ENCODE assay signal across 8 cellular contexts in genomic region chr1:160108888-160109662, GRCh38. TPM values are rescaled to one million over a fixed set of nuclear protein-coding genes. Genes with fewer than 3 reads are reported as not detected.
DNase-seq lines count a peak whose midpoint lies in the region; ATAC-seq and TF ChIP-seq lines count a peak whose summit lies in the region.

No MANE protein-coding gene starts in this region.

- H3K9me2 ChIP-seq in neural cell (ENCODE audit: insufficient read depth, low read length), result no peaks in the 10 kb centered on the region

- peaks cover 4% of the 10 kb centered on the region for H3K36me3 Mint-ChIP-seq in endothelial cell (ENCODE audit: low read depth, unreplicated experiment)

- H3K9me3 Mint-ChIP-seq in endothelial cell (ENCODE audit: unreplicated experiment), result no peaks in the 10 kb centered on the region

- TF ChIP-seq EP300 in neural cell (conservative IDR thresholded peaks at IDR 0.05; ENCODE audit: poor library complexity, severe bottlenecking), result no peak
- no peak for TF ChIP-seq EP300 in suprapubic skin (IDR thresholded peaks at IDR 0.05)

- intact Hi-C loops in prostate gland (cut with DNase I), result no loop called here

- no peak for ATAC-seq in HG02852 (IDR thresholded peaks at IDR 0.05; ENCODE audit: unreplicated experiment)

- H3K9ac ChIP-seq in neural cell (ENCODE audit: low read length), result no peak overlapping the region

- 20% methylated on average over 6 of the region's 6 CpGs for WGBS in prostate gland
- 19% methylated on average over 6 of the region's 6 CpGs for WGBS in suprapubic skin

- no peak overlapping the region for H3K4me2 ChIP-seq in neural cell (ENCODE audit: low read length)

- H3F3A ChIP-seq in neural cell (ENCODE audit: insufficient read depth, low read length, poor library complexity, severe bottlenecking), result no peaks in the 10 kb centered on the region

- H3K27ac Mint-ChIP-seq in endothelial cell (ENCODE audit: unreplicated experiment), result no peak overlapping the region

- no peaks in the 10 kb centered on the region for H3K4me1 ChIP-seq in prostate gland (replicated peaks)
- peaks cover 7% of the 10 kb centered on the region for H3K4me1 ChIP-seq in suprapubic skin

- DNase-seq in AML-193 (lab: John Stamatoyannopoulos, UW), result peak; percentile 31 to 42
- DNase-seq in H4 (ENCODE audit: low spot score), result peak; percentile 66
- peak; percentile 19 for DNase-seq in T follicular helper cell (ENCODE audit: low read depth)
- peak; percentile 58 for DNase-seq in endothelial cell (ENCODE audit: low spot score)
- DNase-seq in prostate gland (ENCODE audit: low spot score), result no peak
- no peak for DNase-seq in suprapubic skin (ENCODE audit: low spot score in 2 of 2)

- TF ChIP-seq RAD21 in neural cell (conservative IDR thresholded peaks at IDR 0.05), result no peak

- H3K27me3 Mint-ChIP-seq in endothelial cell (ENCODE audit: unreplicated experiment), result peaks cover 18% of the 10 kb centered on the region

- TF ChIP-seq CTCF in endothelial cell (IDR thresholded peaks at IDR 0.05; ENCODE audit: unreplicated experiment), result peak; percentile 49
- TF ChIP-seq CTCF in neural cell (IDR thresholded peaks at IDR 0.05; ENCODE audit: poor library complexity, severe bottlenecking), result peak; percentile 27
- TF ChIP-seq CTCF in prostate gland (IDR thresholded peaks at IDR 0.05), result peak in 2 of 4 experiments; percentile 19 to 34
- TF ChIP-seq CTCF in suprapubic skin (IDR thresholded peaks at IDR 0.05), result peak in 1 of 2 donors; percentile 40

- TF ChIP-seq POLR2A in prostate gland (IDR thresholded peaks at IDR 0.05), result no peak
- no peak for TF ChIP-seq POLR2A in suprapubic skin (IDR thresholded peaks at IDR 0.05)

- H3K36me3 ChIP-seq in neural cell (ENCODE audit: insufficient read depth, low read length) (no peaks in the 10 kb centered on the region), prostate gland (no peaks in the 10 kb centered on the region), suprapubic skin (no peaks in the 10 kb centered on the region)

- no peak overlapping the region for H3K27ac ChIP-seq in neural cell (ENCODE audit: low read length)
- H3K27ac ChIP-seq in prostate gland, result no peak overlapping the region
- H3K27ac ChIP-seq in suprapubic skin, result no peak overlapping the region

- H3K4me3 ChIP-seq in neural cell (ENCODE audit: low read length) (no peak overlapping the region), prostate gland (no peak overlapping the region), suprapubic skin (no peak overlapping the region)

- peaks cover 30% of the 10 kb centered on the region for H3K4me1 Mint-ChIP-seq in endothelial cell (ENCODE audit: unreplicated experiment)

- no peaks in the 10 kb centered on the region for H3K79me2 ChIP-seq in neural cell (replicated peaks; ENCODE audit: insufficient read depth, low read length)

- no peaks in the 10 kb centered on the region for H3K9me3 ChIP-seq in neural cell (ENCODE audit: low read length)
- no peaks in the 10 kb centered on the region for H3K9me3 ChIP-seq in prostate gland
- H3K9me3 ChIP-seq in suprapubic skin, result no peaks in the 10 kb centered on the region

- H3K27me3 ChIP-seq in neural cell (ENCODE audit: insufficient read depth, low read depth, low read length) (no peaks in the 10 kb centered on the region), prostate gland (replicated peaks; ENCODE audit: insufficient read depth) (no peaks in the 10 kb centered on the region), suprapubic skin (no peaks in the 10 kb centered on the region)

- no peak overlapping the region for H2AFZ ChIP-seq in neural cell (ENCODE audit: low read depth, low read length)

- H4K20me1 ChIP-seq in neural cell (ENCODE audit: insufficient read depth), result no peaks in the 10 kb centered on the region

- peak overlapping the region; percentile 2 for H3K4me3 Mint-ChIP-seq in endothelial cell (ENCODE audit: unreplicated experiment)

TF ChIP-seq in neural cell, 6 proteins besides CTCF, POLR2A, EP300 and RAD21:
- TF ChIP-seq POLR2AphosphoS5 (IDR thresholded peaks at IDR 0.05), result no peak
TF ChIP-seq in neural cell: peak in this region for 0.

RNA-seq across cellular contexts. Expression of gene ATP1A2, which starts 6.5 kb away (rescaled TPM):
- total RNA-seq in H4 (2014; rRNA removed; shearing (Covaris generic)), result 0.10 TPM in 1 of 2 replicates, not detected in the other
- total RNA-seq in endothelial cell (ENCODE audit: unreplicated experiment) (0.49 TPM), prostate gland (10 to 100 TPM; 14.8 to 69.0 TPM), suprapubic skin (1 to 10 TPM; 4.2 to 6.9 (median 4.8) TPM)
- polyA plus RNA-seq in neural cell, result 0.12 and 0.14 TPM in 2 replicates
- 0.23 and 0.49 TPM in 2 replicates for polyA minus RNA-seq in neural cell

RNA-seq across cellular contexts. Expression of gene IGSF8, which starts 10.7 kb away (rescaled TPM):
- 13.7 and 20.7 TPM in 2 replicates for total RNA-seq in H4 (2014; rRNA removed; shearing (Covaris generic))
- total RNA-seq in endothelial cell (ENCODE audit: unreplicated experiment) (17.2 TPM), prostate gland (100 to 1,000 TPM in 1 of 2 donors, 10 to 100 TPM in 1; 35.9 to 101 TPM), suprapubic skin (10 to 100 TPM; 44.1 to 90.5 (median 50.8) TPM)
- polyA plus RNA-seq in neural cell, result 26.9 and 27.3 TPM in 2 replicates
- 9.5 and 15.1 TPM in 2 replicates for polyA minus RNA-seq in neural cell

RNA-seq across cellular contexts. Expression of gene KCNJ9, which starts 27.7 kb away (rescaled TPM):
- not detected in 2 replicates for total RNA-seq in H4 (2014; rRNA removed; shearing (Covaris generic))
- total RNA-seq in endothelial cell (ENCODE audit: unreplicated experiment), result 0.05 TPM
- polyA plus RNA-seq in neural cell, result 8.0 and 9.8 TPM in 2 replicates
- 12.3 and 13.1 TPM in 2 replicates for polyA minus RNA-seq in neural cell
- under 1 TPM in 1 of 2 donors, not detected in 1; 0.51 TPM for total RNA-seq in prostate gland
- total RNA-seq in suprapubic skin, result under 1 TPM in 1 of 4 donors, not detected in 3; 0.13 TPM

RNA-seq across cellular contexts. Expression of gene KCNJ10, which starts 39.1 kb away (rescaled TPM):
- total RNA-seq in H4 (2014; rRNA removed; shearing (Covaris generic)), result not detected in 2 replicates
- not detected for total RNA-seq in endothelial cell (ENCODE audit: unreplicated experiment)
- polyA plus RNA-seq in neural cell, result not detected in 2 replicates
- polyA minus RNA-seq in neural cell, result not detected in 2 replicates
- total RNA-seq in prostate gland, result not detected
- not detected for total RNA-seq in suprapubic skin

RNA-seq across cellular contexts. Expression of gene ATP1A4, which starts 42.3 kb away (rescaled TPM):
- total RNA-seq in H4 (2014; rRNA removed; shearing (Covaris generic)), result not detected in 2 replicates
- total RNA-seq in endothelial cell (ENCODE audit: unreplicated experiment), result not detected
- not detected in 2 replicates for polyA plus RNA-seq in neural cell
- polyA minus RNA-seq in neural cell, result not detected in 2 replicates
- 1 to 10 TPM; 2.8 to 5.2 TPM for total RNA-seq in prostate gland
- total RNA-seq in suprapubic skin, result not detected

Comparison
In these comparisons a context has a peak if more than half of its experiments do, and no peak if none do; other contexts are left out.
1. DNase-seq: peak in AML-193 (2 of 2), H4 (single experiment), T follicular helper cell (single experiment) and endothelial cell (single experiment); none in prostate gland (single experiment) and suprapubic skin (0 of 2).